In the genomic region with DNA sequence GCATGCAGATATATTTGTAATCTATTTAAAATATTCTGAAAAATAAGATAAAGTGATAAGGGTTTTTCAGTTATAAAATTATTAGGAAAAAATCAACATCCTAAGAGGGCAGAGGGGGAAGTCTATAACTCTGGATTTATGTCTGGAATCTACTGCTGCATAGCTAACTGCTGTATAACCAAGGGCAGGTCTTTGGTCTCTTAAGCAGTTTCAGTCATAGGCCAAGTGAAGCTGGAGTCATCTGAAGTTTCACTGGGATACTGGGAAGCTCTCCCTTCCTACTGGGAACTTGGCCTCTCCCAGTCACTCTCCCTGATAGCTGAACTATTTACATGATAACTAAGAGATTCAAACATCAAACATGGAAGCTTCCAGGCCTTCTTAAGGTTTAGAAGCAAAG, we compare ENCODE assay signal across 26 cellular contexts.
"Had no signal": no experiment of that assay in that cellular context is flagged by ENCODE, and none has a peak within 500 bp of the region (broad histone marks: within the 10 kb centered on the region; RNA-seq: fewer than 3 reads in every experiment).

No MANE protein-coding gene starts in this region.

- H3K36me3 ChIP-seq: SJSA1, WERI-Rb-1 had no signal

- H3K27me3 ChIP-seq: SJSA1 had no signal

- ATAC-seq: activated CD4-positive, alpha-beta T cell treated with anti-CD3 and anti-CD28 coated beads for 36 hours; activated T-helper 17 cell treated with anti-CD3 and anti-CD28 coated beads, Interleukin-2, amount 50 U/mL, for 72 hours; PC-3; T-cell had no signal

- H3K4me3 ChIP-seq: SJSA1 had no signal

- H3K27ac Mint-ChIP-seq: activated CD4-positive, alpha-beta memory T cell treated with anti-CD3 and anti-CD28 coated beads, Interleukin-2, amount 10 ng/mL, durations not matched to agents 7 days and 5 days; activated CD4-positive, alpha-beta T cell treated with anti-CD3 and anti-CD28 coated beads for 36 hours; activated naive CD4-positive, alpha-beta T cell treated with anti-CD3 and anti-CD28 coated beads, Interleukin-2, amount 10 ng/mL, durations not matched to agents 7 days and 5 days; activated naive CD8-positive, alpha-beta T cell treated with anti-CD3 and anti-CD28 coated beads for 36 hours; activated T-helper 17 cell treated with anti-CD3 and anti-CD28 coated beads, Interleukin-2, amount 50 U/mL, for 72 hours; T-cell had no signal

- H3K36me3 Mint-ChIP-seq: activated naive CD4-positive, alpha-beta T cell treated with anti-CD3 and anti-CD28 coated beads, Interleukin-2, amount 10 ng/mL, durations not matched to agents 7 days and 5 days; activated naive CD8-positive, alpha-beta T cell treated with anti-CD3 and anti-CD28 coated beads for 36 hours; T-cell had no signal

- H3K4me1 Mint-ChIP-seq: activated CD4-positive, alpha-beta memory T cell treated with anti-CD3 and anti-CD28 coated beads, Interleukin-2, amount 10 ng/mL, durations not matched to agents 7 days and 5 days; activated CD4-positive, alpha-beta T cell treated with anti-CD3 and anti-CD28 coated beads for 36 hours; activated naive CD4-positive, alpha-beta T cell treated with anti-CD3 and anti-CD28 coated beads, Interleukin-2, amount 10 ng/mL, durations not matched to agents 7 days and 5 days; activated naive CD8-positive, alpha-beta T cell treated with anti-CD3 and anti-CD28 coated beads for 36 hours; activated T-helper 17 cell treated with anti-CD3 and anti-CD28 coated beads, Interleukin-2, amount 50 U/mL, for 72 hours; T-cell had no signal

- H3K4me3 Mint-ChIP-seq: activated CD4-positive, alpha-beta memory T cell treated with anti-CD3 and anti-CD28 coated beads, Interleukin-2, amount 10 ng/mL, durations not matched to agents 7 days and 5 days; activated CD4-positive, alpha-beta T cell treated with anti-CD3 and anti-CD28 coated beads for 36 hours; activated naive CD4-positive, alpha-beta T cell treated with anti-CD3 and anti-CD28 coated beads, Interleukin-2, amount 10 ng/mL, durations not matched to agents 7 days and 5 days; activated naive CD8-positive, alpha-beta T cell treated with anti-CD3 and anti-CD28 coated beads for 36 hours; activated T-helper 17 cell treated with anti-CD3 and anti-CD28 coated beads, Interleukin-2, amount 50 U/mL, for 72 hours; T-cell had no signal

- DNase-seq: activated CD4-positive, alpha-beta memory T cell treated with anti-CD3 and anti-CD28 coated beads, Interleukin-2, amount 10 ng/mL, durations not matched to agents 7 days and 5 days; activated CD4-positive, alpha-beta T cell treated with anti-CD3 and anti-CD28 coated beads for 36 hours; activated CD4-positive, alpha-beta T cell treated with anti-CD3 and anti-CD28 coated beads, Interleukin-2, amount 50 U/mL, for 1 hour; activated gamma-delta T cell; activated naive CD4-positive, alpha-beta T cell treated with anti-CD3 and anti-CD28 coated beads, Interleukin-2, amount 10 ng/mL, durations not matched to agents 7 days and 5 days; activated naive CD8-positive, alpha-beta T cell treated with anti-CD3 and anti-CD28 coated beads for 36 hours; activated T-cell treated with anti-CD3 and anti-CD28 coated beads for 4 hours; activated T-cell treated with anti-CD3 and anti-CD28 coated beads, Interleukin-2, amount 50 U/mL, for 48 hours; central memory CD4-positive, alpha-beta T cell; NCI-H1048; NCI-H146; NCI-H187 treated with DMSO at 0.1 percent for 48 hours; NCI-H2081 treated with DMSO at 0.1 percent for 48 hours; NCI-H345; NCI-H510A; NCI-H526 treated with DMSO at 0.1 percent for 48 hours; NCI-H82; NK-92 treated with Interleukin-12 subunit alpha and Interleukin-12 subunit beta, amount 100 ng/mL, for 24 hours; PC-3; SHP77; T-cell; T-helper 2 cell; T1000; WERI-Rb-1 had no signal

- H3K27ac ChIP-seq: SJSA1, WERI-Rb-1 had no signal

- H3K9me3 Mint-ChIP-seq: activated CD4-positive, alpha-beta memory T cell treated with anti-CD3 and anti-CD28 coated beads, Interleukin-2, amount 10 ng/mL, durations not matched to agents 7 days and 5 days had no signal

- H3K9me3 ChIP-seq: SJSA1 had no signal

- H3K27me3 Mint-ChIP-seq: activated CD4-positive, alpha-beta memory T cell treated with anti-CD3 and anti-CD28 coated beads, Interleukin-2, amount 10 ng/mL, durations not matched to agents 7 days and 5 days; activated CD4-positive, alpha-beta T cell treated with anti-CD3 and anti-CD28 coated beads for 36 hours; activated naive CD4-positive, alpha-beta T cell treated with anti-CD3 and anti-CD28 coated beads, Interleukin-2, amount 10 ng/mL, durations not matched to agents 7 days and 5 days; activated naive CD8-positive, alpha-beta T cell treated with anti-CD3 and anti-CD28 coated beads for 36 hours; activated T-helper 17 cell treated with anti-CD3 and anti-CD28 coated beads, Interleukin-2, amount 50 U/mL, for 72 hours; T-cell had no signal

- H3K4me1 ChIP-seq: SJSA1 had no signal
